8 cellular contexts compared by ENCODE assay signal in the genomic region with DNA sequence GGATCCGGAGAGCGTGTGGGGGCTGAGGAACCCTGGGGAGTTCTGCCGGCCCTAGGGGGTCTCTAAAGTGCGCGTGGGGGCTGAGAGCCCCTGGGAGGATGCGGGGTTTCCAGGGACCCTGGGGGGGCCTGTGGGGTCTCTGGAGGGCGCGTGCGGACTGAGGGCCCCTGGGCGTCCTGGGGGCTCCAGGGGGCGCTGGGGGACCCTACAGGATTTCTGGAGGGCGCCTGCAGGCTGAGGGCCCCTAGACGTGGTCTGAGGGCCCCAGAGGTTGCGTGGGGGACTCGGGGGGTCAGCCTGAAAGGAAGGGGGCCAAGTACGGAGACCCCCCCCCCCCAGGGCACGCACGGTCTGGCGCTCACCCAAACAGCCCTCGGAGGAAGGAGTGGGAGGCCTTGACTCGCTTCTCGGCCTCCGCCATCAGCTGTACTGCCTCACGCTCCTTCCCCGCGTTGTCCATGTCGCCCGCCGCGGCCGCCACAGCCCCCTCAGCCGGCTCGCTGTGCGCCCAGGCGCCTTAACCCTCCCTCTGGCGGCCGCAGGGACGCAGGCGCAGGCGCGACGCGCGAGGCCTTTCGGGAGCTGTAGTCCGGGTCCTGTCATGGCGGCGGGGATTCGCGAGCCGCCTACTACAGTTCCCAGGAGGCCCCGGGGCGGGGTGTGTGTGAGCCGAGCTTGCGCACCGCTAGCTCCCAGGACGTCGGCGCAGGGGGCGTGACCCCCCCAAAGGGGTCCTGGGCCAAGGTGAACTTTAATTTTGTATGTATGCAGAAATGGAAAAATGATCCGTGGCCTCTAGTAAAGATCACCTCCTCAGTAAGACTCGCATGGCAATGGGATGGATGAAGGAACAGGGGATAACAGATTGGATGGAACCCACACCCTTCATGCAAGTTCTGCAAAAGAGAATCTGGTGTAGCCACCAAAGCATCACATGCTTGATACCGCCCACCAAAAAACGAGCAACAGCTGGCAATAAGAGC. TPM values are rescaled to one million over a fixed set of nuclear protein-coding genes. Genes with fewer than 3 reads are reported as not detected.
DNase-seq lines count a peak whose midpoint lies in the region; ATAC-seq and TF ChIP-seq lines count a peak whose summit lies in the region.

A gene (minus strand): TSS at position 546 of the 983 bp plus-strand sequence. CDS start 86 bp downstream, at position 460.

- H3K27me3 Mint-ChIP-seq in activated CD4-positive, alpha-beta T cell treated with anti-CD3 and anti-CD28 coated beads for 36 hours, result peaks cover 8% of the 10 kb centered on the region

- TF ChIP-seq CTCF in choroid plexus epithelial cell (conservative IDR thresholded peaks at IDR 0.05; ENCODE audit: low read depth, low read length), result peak; percentile 46

- ATAC-seq in GM19324 (IDR thresholded peaks at IDR 0.05; ENCODE audit: low FRiP score, unreplicated experiment) (peak; percentile 97), HG03460 (IDR thresholded peaks at IDR 0.05; ENCODE audit: unreplicated experiment) (peak; percentile 94)
- ATAC-seq in activated CD4-positive, alpha-beta T cell treated with anti-CD3 and anti-CD28 coated beads for 36 hours, result peak; percentile 99

- H3K27me3 ChIP-seq in layer of hippocampus (ENCODE audit: control insufficient read depth, insufficient read depth, low read length), result no peaks in the 10 kb centered on the region

- CTCF ChIA-PET in activated CD4-positive, alpha-beta T cell treated with anti-CD3 and anti-CD28 coated beads for 36 hours (lab: Charles Lee), result interaction anchor here (0.6 to 2.9 kb wide), 9 partner anchors 10 to 72 kb away, joined by 3 to 9 read pairs (median 4); no protein-coding TSS in a partner anchor

- POLR2A ChIA-PET in activated CD4-positive, alpha-beta T cell treated with anti-CD3 and anti-CD28 coated beads for 36 hours (lab: Charles Lee), result interaction anchor here (0.5 to 1.3 kb wide), 8 partner anchors 22 to 1509 kb away, joined by 3 to 15 read pairs (median 4); a partner anchor contains a TSS

- H3K9me3 Mint-ChIP-seq in activated CD4-positive, alpha-beta T cell treated with anti-CD3 and anti-CD28 coated beads for 36 hours (ENCODE audit: low read depth), result no peaks in the 10 kb centered on the region

- peak within 1 kb of the TSS; percentile 82 for H3K27ac ChIP-seq in layer of hippocampus (ENCODE audit: low read depth, low read length)

- peak within 1 kb of the TSS; percentile 91 for H3K4me3 ChIP-seq in choroid plexus epithelial cell (ENCODE audit: low read depth, low read length)

- peaks cover 26% of the 10 kb centered on the region for H3K4me1 Mint-ChIP-seq in activated CD4-positive, alpha-beta T cell treated with anti-CD3 and anti-CD28 coated beads for 36 hours

- intact Hi-C loops in activated CD4-positive, alpha-beta T cell treated with anti-CD3 and anti-CD28 coated beads for 36 hours (cut with DNase I, micrococcal nuclease), result loop anchor here (1.0 to 10.0 kb wide), 8 partner anchors 25 to 276 kb away; a partner anchor contains a TSS

- H3K4me3 Mint-ChIP-seq in activated CD4-positive, alpha-beta T cell treated with anti-CD3 and anti-CD28 coated beads for 36 hours, result peak within 1 kb of the TSS; percentile 86

- no peaks in the 10 kb centered on the region for H3K36me3 Mint-ChIP-seq in activated CD4-positive, alpha-beta T cell treated with anti-CD3 and anti-CD28 coated beads for 36 hours (ENCODE audit: low read depth)

- peak within 1 kb of the TSS; percentile 60 for H3K27ac Mint-ChIP-seq in activated CD4-positive, alpha-beta T cell treated with anti-CD3 and anti-CD28 coated beads for 36 hours

- peak; percentile 55 to 97 (median 92) for DNase-seq in C1 segment of cervical spinal cord (lab: John Stamatoyannopoulos, UW)
- DNase-seq in NCI-H524 (lab: John Stamatoyannopoulos, UW), result peak; percentile 92 to 97
- peak; percentile 96 for DNase-seq in activated CD4-positive, alpha-beta T cell treated with anti-CD3 and anti-CD28 coated beads for 36 hours
- peak; percentile 95 for DNase-seq in choroid plexus epithelial cell (ENCODE audit: low read depth)
- peak; percentile 88 to 92 (median 91) for DNase-seq in stimulated activated CD4-positive, alpha-beta T cell treated with anti-CD3 and anti-CD28 coated beads, Interleukin-1b, Interleukin-23, amount 100 ng/mL, for 24 hours (ENCODE audit: low read depth in 4 of 4, low spot score in 1 of 4)

RNA-seq across cellular contexts. Expression of the gene that starts here (rescaled TPM):
- total RNA-seq in activated CD4-positive, alpha-beta T cell treated with anti-CD3 and anti-CD28 coated beads for 36 hours, result 1 to 10 TPM; 6.1 to 8.1 TPM

Comparison
In these comparisons a context has a peak if more than half of its experiments do, and no peak if none do; other contexts are left out.
1. Peak in every context shown above with its lines: DNase-seq, ATAC-seq, H3K4me3 ChIP-seq and H3K27ac ChIP-seq.